In genomic region chr15:55250951-55251350, GRCh38 we compare ENCODE assay signal across 12 cellular contexts. TPM values are rescaled to one million over a fixed set of nuclear protein-coding genes. Genes with fewer than 3 reads are reported as not detected.
A peak's percentile ranks its signal among the peaks of the same experiment; 100 is the strongest.
DNase-seq lines count a peak whose midpoint lies in the region; ATAC-seq and TF ChIP-seq lines count a peak whose summit lies in the region.
"Had no signal": no experiment of that assay in that cellular context is flagged by ENCODE, and none has a peak within 500 bp of the region (broad histone marks: within the 10 kb centered on the region; RNA-seq: fewer than 3 reads in every experiment).

No MANE protein-coding gene starts in this region.

- TF ChIP-seq POLR2A in thyroid gland (IDR thresholded peaks at IDR 0.05), result no peak

- POLR2A ChIA-PET in activated CD4-positive, alpha-beta memory T cell treated with anti-CD3 and anti-CD28 coated beads for 36 hours (lab: Charles Lee), result interaction anchor here (0.9 to 1.4 kb wide), 2 partner anchors 16 to 31 kb away, joined by 3 read pairs; no protein-coding TSS in a partner anchor

- ATAC-seq in lower lobe of right lung (no peak), HG03159 (IDR thresholded peaks at IDR 0.05; ENCODE audit: unreplicated experiment) (no peak)

- peaks cover 45% of the 10 kb centered on the region for H3K36me3 Mint-ChIP-seq in activated CD4-positive, alpha-beta memory T cell treated with anti-CD3 and anti-CD28 coated beads for 36 hours
- H3K36me3 Mint-ChIP-seq: type B pancreatic cell had no signal

- no peaks in the 10 kb centered on the region for H3K9me2 ChIP-seq in GM23248 (ENCODE audit: insufficient read depth)

- no peaks in the 10 kb centered on the region for H3K27me3 Mint-ChIP-seq in activated CD4-positive, alpha-beta memory T cell treated with anti-CD3 and anti-CD28 coated beads for 36 hours
- H3K27me3 Mint-ChIP-seq: memory B cell, type B pancreatic cell had no signal

- no peaks in the 10 kb centered on the region for H4K20me1 ChIP-seq in GM23248 (ENCODE audit: insufficient read depth)

- H3K9me3 Mint-ChIP-seq in activated CD4-positive, alpha-beta memory T cell treated with anti-CD3 and anti-CD28 coated beads for 36 hours, result no peaks in the 10 kb centered on the region
- H3K9me3 Mint-ChIP-seq: H9, memory B cell, type B pancreatic cell had no signal

- H3K79me2 ChIP-seq in GM23248 (ENCODE audit: insufficient read depth), result peaks cover 4% of the 10 kb centered on the region; the same call in 1 of the 2 replicates

- peaks cover 16% of the 10 kb centered on the region for H3F3A ChIP-seq in GM23248 (ENCODE audit: insufficient read depth)

- TF ChIP-seq CTCF in lower lobe of right lung (IDR thresholded peaks at IDR 0.05), result no peak
- TF ChIP-seq CTCF in BE2C (IDR thresholded peaks at IDR 0.05; ENCODE audit: low read depth, low read length), result no peak
- no peak for TF ChIP-seq CTCF in thyroid gland (IDR thresholded peaks at IDR 0.05)

- 84 to 87% methylated on average over 4 of the region's 4 CpGs for WGBS in GM23248 (ENCODE audit: low coverage in 1 of 2, low lambda C conversion rate in 2 of 2, missing lambda C conversion rate in 2 of 2), 2 experiments
- WGBS in thyroid gland, 2 donors, result 77 to 88% methylated on average over 4 of the region's 4 CpGs

- intact Hi-C loops in activated CD4-positive, alpha-beta memory T cell treated with anti-CD3 and anti-CD28 coated beads for 36 hours (cut with micrococcal nuclease), result no loop called here
- intact Hi-C loops in lower lobe of right lung (cut with DNase I) (no loop called here), thyroid gland (cut with DNase I) (no loop called here)

- no peaks in the 10 kb centered on the region for H3K36me3 ChIP-seq in GM23248 (ENCODE audit: low read depth)
- H3K36me3 ChIP-seq in lower lobe of right lung, result no peaks in the 10 kb centered on the region
- no peaks in the 10 kb centered on the region for H3K36me3 ChIP-seq in BE2C
- no peaks in the 10 kb centered on the region for H3K36me3 ChIP-seq in HAP-1 (replicated peaks)
- no peaks in the 10 kb centered on the region for H3K36me3 ChIP-seq in thyroid gland

- no peak overlapping the region for H3K4me2 ChIP-seq in GM23248 (ENCODE audit: unreplicated experiment)

- H3K27ac Mint-ChIP-seq in activated CD4-positive, alpha-beta memory T cell treated with anti-CD3 and anti-CD28 coated beads for 36 hours, result peak overlapping the region; percentile 54
- H3K27ac Mint-ChIP-seq: H9, type B pancreatic cell had no signal

- H3K4me1 Mint-ChIP-seq in activated CD4-positive, alpha-beta memory T cell treated with anti-CD3 and anti-CD28 coated beads for 36 hours (ENCODE audit: low read depth), result peaks cover 79% of the 10 kb centered on the region

- in situ Hi-C loops in GM23248 (cut with MboI) (no loop called here), HAP-1 (cut with MboI; ENCODE audit: low sequenced_read_pairs) (no loop called here)

- no peaks in the 10 kb centered on the region for H3K9me3 ChIP-seq in GM23248 (ENCODE audit: low read depth)
- no peaks in the 10 kb centered on the region for H3K9me3 ChIP-seq in lower lobe of right lung
- no peaks in the 10 kb centered on the region for H3K9me3 ChIP-seq in BE2C
- no peaks in the 10 kb centered on the region for H3K9me3 ChIP-seq in HAP-1
- no peaks in the 10 kb centered on the region for H3K9me3 ChIP-seq in thyroid gland

- H3K4me1 ChIP-seq in GM23248 (ENCODE audit: insufficient read depth) (peaks cover 21% of the 10 kb centered on the region), lower lobe of right lung (peaks cover 75% of the 10 kb centered on the region), BE2C (no peaks in the 10 kb centered on the region), HAP-1 (peaks cover 2% of the 10 kb centered on the region; the same call in 1 of the 2 replicates), thyroid gland (peaks cover 6 to 7% of the 10 kb centered on the region in 2 donors)

- H3K4me3 ChIP-seq in GM23248 (no peak overlapping the region), lower lobe of right lung (no peak overlapping the region), BE2C (ENCODE audit: low read depth, low read length) (no peak overlapping the region), HAP-1 (no peak overlapping the region), thyroid gland (replicated peaks in 1 of 3) (no peak overlapping the region)

- no peak overlapping the region for H3K4me3 Mint-ChIP-seq in activated CD4-positive, alpha-beta memory T cell treated with anti-CD3 and anti-CD28 coated beads for 36 hours
- H3K4me3 Mint-ChIP-seq: H9, memory B cell, type B pancreatic cell had no signal

- H3K27ac ChIP-seq in GM23248 (peak overlapping the region; percentile 66), lower lobe of right lung (peak overlapping the region; percentile 63), thyroid gland (no peak overlapping the region)

- CTCF ChIA-PET in activated CD4-positive, alpha-beta memory T cell treated with anti-CD3 and anti-CD28 coated beads for 36 hours (lab: Charles Lee), result interaction anchor here (0.9 to 1.3 kb wide), 2 partner anchors 12 to 32 kb away, joined by 3 to 9 read pairs; no protein-coding TSS in a partner anchor

- H3K27me3 ChIP-seq in GM23248 (replicated peaks; ENCODE audit: insufficient read depth) (no peaks in the 10 kb centered on the region), lower lobe of right lung (ENCODE audit: low read depth) (no peaks in the 10 kb centered on the region), BE2C (no peaks in the 10 kb centered on the region), HAP-1 (ENCODE audit: low read depth) (no peaks in the 10 kb centered on the region), thyroid gland (no peaks in the 10 kb centered on the region)

- peak; percentile 71 to 81 for DNase-seq in AML-193 (lab: John Stamatoyannopoulos, UW)
- no peak for DNase-seq in GM23248
- no peak for DNase-seq in activated CD4-positive, alpha-beta memory T cell treated with anti-CD3 and anti-CD28 coated beads for 36 hours
- DNase-seq in lower lobe of right lung, result no peak
- no peak for DNase-seq in BE2C
- no peak for DNase-seq in HAP-1 (ENCODE audit: low spot score in 2 of 2)
- no peak for DNase-seq in thyroid gland
- DNase-seq: activated CD4-positive, alpha-beta T cell treated with anti-CD3 and anti-CD28 coated beads, Interleukin-2, amount 50 U/mL, for 1 hour; H9 had no signal

- no peak overlapping the region for H3K9ac ChIP-seq in GM23248

- H2AFZ ChIP-seq in GM23248, result no peak overlapping the region

RNA-seq across cellular contexts. Expression of gene RAB27A, which starts 38.7 kb away (rescaled TPM):
- 5.4 and 9.5 TPM in 2 replicates for total RNA-seq in GM23248 (2014; rRNA removed; shearing (Covaris generic))
- polyA plus RNA-seq in GM23248 (2016; fragmentation: Nextera tagmentation; extraction: Ambion mirVana), result 9.0 and 9.1 TPM in 2 replicates
- 100 to 1,000 TPM; 216 to 217 TPM for total RNA-seq in activated CD4-positive, alpha-beta memory T cell treated with anti-CD3 and anti-CD28 coated beads for 36 hours
- 63.4 TPM for total RNA-seq in lower lobe of right lung
- polyA plus RNA-seq in BE2C (2012; ENCODE audit: insufficient read depth, insufficient read length, low read depth), result 1.9 TPM
- 10 to 100 TPM; 14.7 to 35.6 (median 26.4) TPM for total RNA-seq in thyroid gland

RNA-seq across cellular contexts. Expression of gene RSL24D1, which starts 54.2 kb away (rescaled TPM):
- 95.2 and 112 TPM in 2 replicates for total RNA-seq in GM23248 (2014; rRNA removed; shearing (Covaris generic))
- polyA plus RNA-seq in GM23248 (2016; fragmentation: Nextera tagmentation; extraction: Ambion mirVana), result 91.2 and 93.1 TPM in 2 replicates
- 100 to 1,000 TPM; 157 to 163 TPM for total RNA-seq in activated CD4-positive, alpha-beta memory T cell treated with anti-CD3 and anti-CD28 coated beads for 36 hours
- total RNA-seq in lower lobe of right lung (64.6 TPM), thyroid gland (100 to 1,000 TPM in 1 of 4 donors, 10 to 100 TPM in 3; 42.4 to 127 (median 70.3) TPM)
- polyA plus RNA-seq in BE2C (2012; ENCODE audit: insufficient read depth, insufficient read length, low read depth), result 130 TPM

Comparison
In these comparisons a context has a peak if more than half of its experiments do, and no peak if none do; other contexts are left out.
1. DNase-seq: peak in AML-193 (2 of 2); none in GM23248 (single experiment), activated CD4-positive, alpha-beta memory T cell treated with anti-CD3 and anti-CD28 coated beads for 36 hours (single experiment), lower lobe of right lung (single experiment), BE2C (single experiment), HAP-1 (0 of 2) and thyroid gland (0 of 2).
2. H3K27ac ChIP-seq: peak in GM23248 (single experiment) and lower lobe of right lung (single experiment); none in thyroid gland (0 of 3).